In the genomic region with DNA sequence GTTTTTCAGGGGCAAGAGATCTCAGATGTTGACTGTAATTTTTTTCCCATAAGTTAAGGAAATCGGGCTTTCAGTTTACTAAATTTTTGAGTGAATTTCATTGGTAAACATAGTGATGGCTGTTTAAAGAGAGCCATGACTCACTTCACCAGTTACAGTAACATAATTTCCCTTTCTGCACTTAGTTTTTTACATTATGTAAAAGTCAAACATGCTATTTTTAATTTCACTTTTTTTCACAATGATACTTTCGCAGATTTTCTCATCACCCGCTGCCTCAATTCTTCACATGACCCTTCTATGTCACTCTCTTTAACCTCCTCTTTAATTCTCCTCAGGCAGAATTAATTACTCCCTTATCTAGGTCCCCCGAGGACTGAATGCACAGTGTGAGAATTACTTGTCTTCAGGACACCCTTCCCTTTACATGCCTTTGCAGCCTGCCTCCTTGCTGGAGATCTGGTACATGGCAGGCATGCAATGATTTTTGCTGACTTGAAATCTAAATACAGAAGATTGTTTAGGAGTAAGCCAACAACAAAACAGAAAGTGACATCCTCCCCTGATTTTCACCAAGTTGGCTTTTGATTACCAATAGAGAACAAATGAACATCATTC, we compare ENCODE assay signal across 18 cellular contexts.
DNase-seq lines count a peak whose midpoint lies in the region; ATAC-seq and TF ChIP-seq lines count a peak whose summit lies in the region.
"Had no signal": no experiment of that assay in that cellular context is flagged by ENCODE, and none has a peak within 500 bp of the region (broad histone marks: within the 10 kb centered on the region; RNA-seq: fewer than 3 reads in every experiment).

No MANE protein-coding gene starts in this region.

- H3K36me3 ChIP-seq in esophagus muscularis mucosa (no peaks in the 10 kb centered on the region), osteoblast (ENCODE audit: insufficient read depth, low read length) (no peaks in the 10 kb centered on the region), vagina (no peaks in the 10 kb centered on the region)
- H3K36me3 ChIP-seq: HAP-1, heart right ventricle, pancreas, transverse colon had no signal

- DNase-seq in H4 (ENCODE audit: low spot score) (peak; percentile 83), RPMI7951 (ENCODE audit: low read depth) (peak; percentile 66), esophagus muscularis mucosa (ENCODE audit: extremely low spot score) (no peak), osteoblast (ENCODE audit: insufficient read length, low spot score, missing footprints) (no peak), amygdala (lab: John Stamatoyannopoulos, UW) (no peak), vagina (ENCODE audit: extremely low spot score in 2 of 2) (no peak)
- no peak for DNase-seq in activated CD4-positive, alpha-beta T cell treated with anti-CD3 and anti-CD28 coated beads, Interleukin-2, amount 50 U/mL, for 48 hours
- DNase-seq: activated naive CD8-positive, alpha-beta T cell treated with anti-CD3 and anti-CD28 coated beads, Interleukin-2, amount 10 ng/mL, durations not matched to agents 7 days and 5 days; DMS79 treated with DMSO at 0.1 percent for 48 hours; heart right ventricle; NCI-H526; pancreas; SHP77 treated with DMSO at 0.1 percent for 48 hours; stimulated activated CD8-positive, alpha-beta memory T cell treated with anti-CD3 and anti-CD28 coated beads, Interleukin-4, amount 100 ng/mL, for 48 hours; transverse colon had no signal

- no peak for TF ChIP-seq EP300 in esophagus muscularis mucosa (IDR thresholded peaks at IDR 0.05)

- H3K4me2 ChIP-seq in osteoblast (ENCODE audit: insufficient read depth, low read length): peak overlapping the region; percentile 58

- no peak overlapping the region for H2AFZ ChIP-seq in osteoblast (ENCODE audit: low read length)

- H4K20me1 ChIP-seq in osteoblast (ENCODE audit: insufficient read depth, low read length): no peaks in the 10 kb centered on the region

- 75% methylated on average over 4 of the region's 4 CpGs for WGBS in esophagus muscularis mucosa

- TF ChIP-seq CTCF in esophagus muscularis mucosa (IDR thresholded peaks at IDR 0.05) (peak in 2 of 3 experiments; percentile 15 to 18), osteoblast (IDR thresholded peaks at IDR 0.05; ENCODE audit: extremely low read depth, low read depth, low read length) (peak; percentile 29), vagina (IDR thresholded peaks at IDR 0.05) (no peak)

- H3K4me3 ChIP-seq in esophagus muscularis mucosa (no peak overlapping the region), osteoblast (ENCODE audit: insufficient read depth, low read length) (no peak overlapping the region), vagina (no peak overlapping the region)
- H3K4me3 ChIP-seq: HAP-1, heart right ventricle, pancreas, transverse colon had no signal

- H3K27me3 ChIP-seq in esophagus muscularis mucosa (no peaks in the 10 kb centered on the region), osteoblast (ENCODE audit: insufficient read depth, low read length) (no peaks in the 10 kb centered on the region), vagina (no peaks in the 10 kb centered on the region)
- H3K27me3 ChIP-seq: heart right ventricle, pancreas, transverse colon had no signal

- H3K79me2 ChIP-seq in osteoblast (ENCODE audit: insufficient read depth, low read length): no peaks in the 10 kb centered on the region

- H3K4me1 ChIP-seq in esophagus muscularis mucosa (peaks cover 29 to 48% (median 37%) of the 10 kb centered on the region in 4 donors), osteoblast (ENCODE audit: insufficient read depth, low read length) (peaks cover 66% of the 10 kb centered on the region), vagina (peaks cover 21% of the 10 kb centered on the region)
- H3K4me1 ChIP-seq: HAP-1, pancreas had no signal

- TF ChIP-seq POLR2A in esophagus muscularis mucosa (IDR thresholded peaks at IDR 0.05; ENCODE audit: low read depth): no peak
- TF ChIP-seq POLR2A in vagina (IDR thresholded peaks at IDR 0.05): no peak

- intact Hi-C loops in esophagus muscularis mucosa (cut with DNase I) (no loop called here), vagina (cut with DNase I) (no loop called here)

- H3K27ac ChIP-seq in esophagus muscularis mucosa (replicated peaks in 1 of 4) (no peak overlapping the region), osteoblast (ENCODE audit: low read depth, low read length) (peak overlapping the region; percentile 95), vagina (no peak overlapping the region)
- H3K27ac ChIP-seq: pancreas had no signal

- H3K9me3 ChIP-seq in esophagus muscularis mucosa (no peaks in the 10 kb centered on the region), osteoblast (ENCODE audit: low read depth, low read length) (no peaks in the 10 kb centered on the region), vagina (no peaks in the 10 kb centered on the region)
- H3K9me3 ChIP-seq: HAP-1, heart right ventricle, pancreas, transverse colon had no signal

- ATAC-seq in GM21717 (IDR thresholded peaks at IDR 0.05; ENCODE audit: unreplicated experiment): no peak
- ATAC-seq: heart right ventricle, left lobe of liver, pancreas had no signal

Comparison
In these comparisons a context has a peak if more than half of its experiments do, and no peak if none do; other contexts are left out.
1. DNase-seq: peak in H4 (single experiment) and RPMI7951 (single experiment); none in esophagus muscularis mucosa (single experiment), osteoblast (single experiment), amygdala (0 of 56), vagina (0 of 2) and activated CD4-positive, alpha-beta T cell treated with anti-CD3 and anti-CD28 coated beads, Interleukin-2, amount 50 U/mL, for 48 hours (0 of 2).
2. CTCF ChIP-seq: peak in esophagus muscularis mucosa (2 of 3) and osteoblast (single experiment); none in vagina (0 of 3).